In genomic region chr11:102252339-102252891, GRCh38 we compare ENCODE assay signal across 30 cellular contexts.
A peak's percentile ranks its signal among the peaks of the same experiment; 100 is the strongest.
DNase-seq lines count a peak whose midpoint lies in the region; ATAC-seq and TF ChIP-seq lines count a peak whose summit lies in the region.
"Had no signal": no experiment of that assay in that cellular context is flagged by ENCODE, and none has a peak within 500 bp of the region (broad histone marks: within the 10 kb centered on the region; RNA-seq: fewer than 3 reads in every experiment).

No MANE protein-coding gene starts in this region.

- H3K27me3 Mint-ChIP-seq in stimulated activated memory B cell treated with anti-CD40 and anti-IgM and Interleukin-4, amounts not matched to agents 10 μg/mL and 1 μg/mL and 100 μg/mL, for 72 hours = no peaks in the 10 kb centered on the region
- H3K27me3 Mint-ChIP-seq: activated CD4-positive, alpha-beta T cell treated with anti-CD3 and anti-CD28 coated beads, Interleukin-2, amount 10 ng/mL, durations not matched to agents 24 days and 14 days; effector memory CD8-positive, alpha-beta T cell; IgD-negative memory B cell had no signal

- WGBS in smooth muscle cell (ENCODE audit: low lambda C conversion rate) = 62% methylated on average over 6 of the region's 6 CpGs
- WGBS in ovary, 3 donors = 85 to 86% (median 85%) methylated on average over 6 of the region's 6 CpGs

- TF ChIP-seq CTCF in PC-9 (conservative IDR thresholded peaks at IDR 0.05) (no peak), fibroblast of mammary gland (conservative IDR thresholded peaks at IDR 0.05; ENCODE audit: control insufficient read depth, insufficient read depth, low read depth, low read length) (no peak), smooth muscle cell (IDR thresholded peaks at IDR 0.05; ENCODE audit: borderline replicate concordance, insufficient read depth, poor library complexity, severe bottlenecking) (no peak), ovary (IDR thresholded peaks at IDR 0.05) (no peak)

- ATAC-seq in stimulated activated memory B cell treated with anti-CD40 and anti-IgM and Interleukin-4, amounts not matched to agents 10 μg/mL and 1 μg/mL and 100 μg/mL, for 72 hours = no peak
- no peak for ATAC-seq in stimulated activated naive CD8-positive, alpha-beta T cell treated with anti-CD3 and anti-CD28 coated beads, Interleukin-15, Interleukin-2, amounts not matched to agents 100 U/mL and 50 U/mL, for 24 hours
- ATAC-seq in GM19351 (IDR thresholded peaks at IDR 0.05; ENCODE audit: unreplicated experiment) = no peak
- ATAC-seq: effector memory CD8-positive, alpha-beta T cell; gastrocnemius medialis had no signal

- no TSS peak for BruUV-seq in PC-9 (replicated peaks; lab: Mats Ljungman, UMichigan)

- CTCF ChIA-PET in PC-9 (lab: Charles Lee) = interaction anchor here (1.9 kb wide), 1 partner anchor 16 kb away, joined by 6 read pairs; no protein-coding TSS in a partner anchor

- H3K79me2 ChIP-seq in PC-9 (ENCODE audit: low read depth) (no peaks in the 10 kb centered on the region), smooth muscle cell (ENCODE audit: low read depth) (no peaks in the 10 kb centered on the region)

- no peak overlapping the region for H3K4me2 ChIP-seq in PC-9
- H3K4me2 ChIP-seq in smooth muscle cell = peak overlapping the region; percentile 25
- H3K4me2 ChIP-seq: BLaER1 had no signal

- intact Hi-C loops in PC-9 (cut with micrococcal nuclease; ENCODE audit: unreplicated experiment) = no loop called here
- intact Hi-C loops in ovary (cut with DNase I) = no loop called here

- no peak for TF ChIP-seq EP300 in ovary (IDR thresholded peaks at IDR 0.05)

- H3K4me1 ChIP-seq in PC-9 (replicated peaks; ENCODE audit: insufficient read depth) (peaks cover 24% of the 10 kb centered on the region), smooth muscle cell (ENCODE audit: low read depth) (no peaks in the 10 kb centered on the region), ovary (ENCODE audit: insufficient read depth) (peaks cover 1% of the 10 kb centered on the region)
- H3K4me1 ChIP-seq: BLaER1, gastrocnemius medialis, pancreas, SJSA1, thyroid gland had no signal

- no peak overlapping the region for H3K27ac Mint-ChIP-seq in stimulated activated memory B cell treated with anti-CD40 and anti-IgM and Interleukin-4, amounts not matched to agents 10 μg/mL and 1 μg/mL and 100 μg/mL, for 72 hours
- H3K27ac Mint-ChIP-seq: activated CD4-positive, alpha-beta T cell treated with anti-CD3 and anti-CD28 coated beads, Interleukin-2, amount 10 ng/mL, durations not matched to agents 24 days and 14 days; effector memory CD8-positive, alpha-beta T cell; IgD-negative memory B cell had no signal

- POLR2A ChIA-PET in PC-9 (lab: Charles Lee; ENCODE audit: unreplicated experiment) = interaction anchor here (0.7 kb wide), 1 partner anchor 566 kb away, joined by 3 read pairs; no protein-coding TSS in a partner anchor

- H4K20me1 ChIP-seq in PC-9 (ENCODE audit: insufficient read depth) (no peaks in the 10 kb centered on the region), smooth muscle cell (ENCODE audit: low read depth) (no peaks in the 10 kb centered on the region)
- H4K20me1 ChIP-seq: BLaER1 had no signal

- no peak overlapping the region for H2AFZ ChIP-seq in PC-9
- no peak overlapping the region for H2AFZ ChIP-seq in smooth muscle cell (ENCODE audit: low read depth)

- H3K9me3 Mint-ChIP-seq in stimulated activated memory B cell treated with anti-CD40 and anti-IgM and Interleukin-4, amounts not matched to agents 10 μg/mL and 1 μg/mL and 100 μg/mL, for 72 hours = no peaks in the 10 kb centered on the region
- H3K9me3 Mint-ChIP-seq: activated CD4-positive, alpha-beta T cell treated with anti-CD3 and anti-CD28 coated beads, Interleukin-2, amount 10 ng/mL, durations not matched to agents 24 days and 14 days; effector memory CD8-positive, alpha-beta T cell; IgD-negative memory B cell had no signal

- H3K9me3 ChIP-seq in PC-9 (ENCODE audit: insufficient read depth, low read depth) (no peaks in the 10 kb centered on the region), smooth muscle cell (replicated peaks; ENCODE audit: low read depth) (no peaks in the 10 kb centered on the region), ovary (no peaks in the 10 kb centered on the region)
- H3K9me3 ChIP-seq: BLaER1, gastrocnemius medialis, pancreas, SJSA1, stomach, thyroid gland had no signal

- no peaks in the 10 kb centered on the region for H3K4me1 Mint-ChIP-seq in stimulated activated memory B cell treated with anti-CD40 and anti-IgM and Interleukin-4, amounts not matched to agents 10 μg/mL and 1 μg/mL and 100 μg/mL, for 72 hours
- H3K4me1 Mint-ChIP-seq: activated CD4-positive, alpha-beta T cell treated with anti-CD3 and anti-CD28 coated beads, Interleukin-2, amount 10 ng/mL, durations not matched to agents 24 days and 14 days; IgD-negative memory B cell had no signal

- TF ChIP-seq POLR2A in ovary (IDR thresholded peaks at IDR 0.05) = no peak

- H3K27me3 ChIP-seq in PC-9 (ENCODE audit: insufficient read depth, low read depth) = no peaks in the 10 kb centered on the region
- no peaks in the 10 kb centered on the region for H3K27me3 ChIP-seq in smooth muscle cell (ENCODE audit: low read depth)
- no peaks in the 10 kb centered on the region for H3K27me3 ChIP-seq in ovary
- H3K27me3 ChIP-seq: BLaER1, gastrocnemius medialis, pancreas, SJSA1, stomach, thyroid gland had no signal

- H3K9ac ChIP-seq in smooth muscle cell (ENCODE audit: low read depth) = no peak overlapping the region
- H3K9ac ChIP-seq: BLaER1 had no signal

- no peaks in the 10 kb centered on the region for H3K36me3 Mint-ChIP-seq in stimulated activated memory B cell treated with anti-CD40 and anti-IgM and Interleukin-4, amounts not matched to agents 10 μg/mL and 1 μg/mL and 100 μg/mL, for 72 hours
- H3K36me3 Mint-ChIP-seq: IgD-negative memory B cell had no signal

- H3K4me3 Mint-ChIP-seq in stimulated activated memory B cell treated with anti-CD40 and anti-IgM and Interleukin-4, amounts not matched to agents 10 μg/mL and 1 μg/mL and 100 μg/mL, for 72 hours = no peak overlapping the region
- H3K4me3 Mint-ChIP-seq: activated CD4-positive, alpha-beta T cell treated with anti-CD3 and anti-CD28 coated beads, Interleukin-2, amount 10 ng/mL, durations not matched to agents 24 days and 14 days; effector memory CD8-positive, alpha-beta T cell; IgD-negative memory B cell; nephron progenitor cell had no signal

- H3F3A ChIP-seq in PC-9 (ENCODE audit: insufficient read depth, low read depth) = peaks cover 12% of the 10 kb centered on the region; the same call in 1 of the 2 replicates
- no peaks in the 10 kb centered on the region for H3F3A ChIP-seq in smooth muscle cell (ENCODE audit: low read depth)

- H3K9me2 ChIP-seq in PC-9 (ENCODE audit: insufficient read depth) = no peaks in the 10 kb centered on the region

- DNase-seq in GM03348 (ENCODE audit: low spot score) (peak; percentile 44), PC-9 (peak in 1 of 2 experiments; percentile 30), fibroblast of mammary gland (ENCODE audit: low read depth) (peak; percentile 86), smooth muscle cell (lab: John Stamatoyannopoulos, UW; ENCODE audit: unreplicated experiment) (no peak), ovary (no peak)
- no peak for DNase-seq in stimulated activated naive CD8-positive, alpha-beta T cell treated with anti-CD3 and anti-CD28 coated beads, Interleukin-15, Interleukin-2, amounts not matched to agents 100 U/mL and 50 U/mL, for 24 hours
- DNase-seq: ACHN; activated CD4-positive, alpha-beta T cell treated with anti-CD3 and anti-CD28 coated beads, Interleukin-2, amount 10 ng/mL, durations not matched to agents 24 days and 14 days; activated effector memory CD4-positive, alpha-beta T cell treated with anti-CD3 and anti-CD28 coated beads, Interleukin-2, amount 50 U/mL, for 16 hours; central memory CD4-positive, alpha-beta T cell; cortex of kidney; effector memory CD8-positive, alpha-beta T cell; erythroblast; gastrocnemius medialis; left colon; mammary epithelial cell; NCI-H1048; NCI-H1694; nephron progenitor cell; pancreas; retina; RPMI8226; stomach; T1000; thyroid gland had no signal

- 0 out of 2 replicates have a peak overlapping the region, but pooled peaks have one; percentile 47 for H3K27ac ChIP-seq in PC-9
- H3K27ac ChIP-seq in smooth muscle cell (ENCODE audit: low read depth) = peak overlapping the region; percentile 23
- H3K27ac ChIP-seq in ovary = no peak overlapping the region
- H3K27ac ChIP-seq: BLaER1, gastrocnemius medialis, SJSA1, stomach, thyroid gland had no signal

- H3K36me3 ChIP-seq in PC-9 (ENCODE audit: low read depth) (no peaks in the 10 kb centered on the region), smooth muscle cell (ENCODE audit: low read depth) (no peaks in the 10 kb centered on the region), ovary (no peaks in the 10 kb centered on the region)
- H3K36me3 ChIP-seq: BLaER1, gastrocnemius medialis, pancreas, SJSA1, stomach, thyroid gland had no signal

- H3K4me3 ChIP-seq in PC-9 (no peak overlapping the region), fibroblast of mammary gland (ENCODE audit: control insufficient read depth, low read depth, low read length) (no peak overlapping the region), smooth muscle cell (no peak overlapping the region), ovary (no peak overlapping the region)
- H3K4me3 ChIP-seq: BLaER1, gastrocnemius medialis, pancreas, SJSA1, stomach, thyroid gland had no signal

Comparison
In these comparisons a context has a peak if more than half of its experiments do, and no peak if none do; other contexts are left out.
1. DNase-seq: peak in GM03348 (single experiment) and fibroblast of mammary gland (single experiment); none in smooth muscle cell (single experiment), stimulated activated naive CD8-positive, alpha-beta T cell treated with anti-CD3 and anti-CD28 coated beads, Interleukin-15, Interleukin-2, amounts not matched to agents 100 U/mL and 50 U/mL, for 24 hours (single experiment) and ovary (0 of 5).
2. H3K27ac ChIP-seq: peak in PC-9 (single experiment) and smooth muscle cell (single experiment); none in ovary (0 of 2).